In genomic region chr3:24135280-24135679, GRCh38 we compare ENCODE assay signal across 24 cellular contexts.
DNase-seq lines count a peak whose midpoint lies in the region; ATAC-seq and TF ChIP-seq lines count a peak whose summit lies in the region.
"Had no signal": no experiment of that assay in that cellular context is flagged by ENCODE, and none has a peak within 500 bp of the region (broad histone marks: within the 10 kb centered on the region; RNA-seq: fewer than 3 reads in every experiment).

No MANE protein-coding gene starts in this region.

- TF ChIP-seq POLR2A in uterus (IDR thresholded peaks at IDR 0.05), result no peak

- no peaks in the 10 kb centered on the region for H3K9me3 ChIP-seq in ascending aorta
- no peaks in the 10 kb centered on the region for H3K9me3 ChIP-seq in muscle layer of duodenum (ENCODE audit: control insufficient read depth in 1 of 2, low read length in 2 of 2)
- no peaks in the 10 kb centered on the region for H3K9me3 ChIP-seq in uterus
- H3K9me3 ChIP-seq: adrenal gland, BE2C, breast epithelium, neutrophil had no signal

- peak overlapping the region; percentile 64 to 75 for H3K27ac ChIP-seq in ascending aorta
- peak overlapping the region; percentile 68 for H3K27ac ChIP-seq in muscle layer of duodenum (ENCODE audit: low read length)
- peak overlapping the region; percentile 47 to 51 for H3K27ac ChIP-seq in uterus
- H3K27ac ChIP-seq: adrenal gland, neutrophil had no signal

- H3K27me3 ChIP-seq in ascending aorta (no peaks in the 10 kb centered on the region), muscle layer of duodenum (ENCODE audit: low read depth, low read length) (no peaks in the 10 kb centered on the region), uterus (no peaks in the 10 kb centered on the region)
- H3K27me3 ChIP-seq: adrenal gland, BE2C, breast epithelium, neutrophil had no signal

- peaks cover 0 to 20% of the 10 kb centered on the region in 2 donors for H3K4me1 ChIP-seq in ascending aorta
- peaks cover 0 to 34% of the 10 kb centered on the region in 2 donors for H3K4me1 ChIP-seq in muscle layer of duodenum (ENCODE audit: control insufficient read depth in 1 of 2, insufficient read depth in 2 of 2, low read length in 2 of 2)
- H3K4me1 ChIP-seq in uterus, result peaks cover 0 to 5% of the 10 kb centered on the region in 2 donors
- H3K4me1 ChIP-seq: BE2C, breast epithelium had no signal

- no peak for ATAC-seq in HG02885 (IDR thresholded peaks at IDR 0.05; ENCODE audit: poor library complexity, unreplicated experiment)
- ATAC-seq: activated T-cell treated with anti-CD3 and anti-CD28 coated beads, Interleukin-2, amount 50 U/mL, for 4 hours; effector memory CD8-positive, alpha-beta T cell; HCT116; HepG2 had no signal

- intact Hi-C loops in ascending aorta (cut with DNase I) (no loop called here), uterus (cut with DNase I; ENCODE audit: low total_unique reads) (no loop called here), posterior vena cava (cut with DNase I) (no loop called here)

- H3K36me3 ChIP-seq in ascending aorta (peaks cover 16 to 54% of the 10 kb centered on the region in 2 donors), muscle layer of duodenum (ENCODE audit: control insufficient read depth in 1 of 2, insufficient read depth in 2 of 2, low read length in 2 of 2) (peaks cover 0 to 4% of the 10 kb centered on the region in 2 donors), uterus (no peaks in the 10 kb centered on the region)
- H3K36me3 ChIP-seq: adrenal gland, BE2C, breast epithelium, neutrophil had no signal

- DNase-seq in GM04503 (ENCODE audit: low read depth) (peak; percentile 55), ascending aorta (ENCODE audit: low spot score in 2 of 2) (no peak), uterus (no peak), GM20000 (ENCODE audit: low spot score) (no peak), posterior vena cava (ENCODE audit: low spot score) (no peak)
- DNase-seq: activated CD4-positive, alpha-beta T cell treated with anti-CD3 and anti-CD28 coated beads for 48 hours; activated T-cell treated with anti-CD3 and anti-CD28 coated beads, Interleukin-2, amount 50 U/mL, for 4 hours; adrenal gland; BE2C; COR-L47; effector memory CD8-positive, alpha-beta T cell; kidney glomerular epithelial cell; NCI-H1092; NCI-H187; NCI-H69; RPMI8226; stimulated activated CD4-positive, alpha-beta T cell treated with anti-CD3 and anti-CD28 coated beads, Interleukin-2, amount 100 ng/mL, for 24 hours had no signal

- no peak overlapping the region for H3K4me3 ChIP-seq in ascending aorta
- H3K4me3 ChIP-seq in muscle layer of duodenum (ENCODE audit: low read depth in 1 of 2, low read length in 2 of 2), result no peak overlapping the region
- no peak overlapping the region for H3K4me3 ChIP-seq in uterus
- H3K4me3 ChIP-seq: adrenal gland, breast epithelium, smooth muscle cell had no signal

- TF ChIP-seq CTCF in ascending aorta (IDR thresholded peaks at IDR 0.05) (no peak), uterus (IDR thresholded peaks at IDR 0.05) (no peak), GM20000 (IDR thresholded peaks at IDR 0.05; ENCODE audit: extremely low read depth, missing control alignments) (no peak)
